In the genomic region with DNA sequence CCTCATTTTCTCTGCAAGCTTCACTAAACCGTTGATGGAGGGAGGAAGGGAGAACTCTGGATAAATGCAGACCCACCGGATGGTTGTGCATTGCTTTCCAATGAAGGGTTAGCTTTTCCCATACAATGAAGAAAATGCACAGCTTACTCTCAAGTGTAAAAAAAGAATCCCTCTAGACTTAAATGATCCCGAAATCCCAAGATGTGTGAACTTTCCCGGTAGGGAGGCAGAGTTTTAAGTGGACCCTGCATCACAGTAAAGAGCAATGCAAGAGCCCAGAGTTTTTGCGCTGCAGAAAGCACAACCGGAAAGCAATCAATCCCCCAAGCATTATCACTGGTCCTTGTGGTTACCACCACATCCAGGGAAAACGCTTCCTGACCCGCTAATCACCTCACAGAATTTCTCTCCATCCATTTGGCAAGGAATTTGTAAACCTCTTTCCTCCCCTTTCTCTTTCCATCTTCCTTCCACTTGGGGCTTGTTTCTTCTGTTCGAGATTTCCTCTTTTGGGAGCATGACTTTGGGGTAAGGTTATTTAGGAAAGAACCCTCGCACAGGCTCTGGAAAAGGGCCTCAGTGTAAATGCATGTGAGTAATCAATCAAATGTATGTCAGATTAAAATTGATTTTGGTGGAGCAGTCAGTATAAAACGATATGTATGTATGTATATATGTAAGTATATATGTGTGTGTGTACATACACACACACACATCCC, we compare ENCODE assay signal across 9 cellular contexts. TPM values are rescaled to one million over a fixed set of nuclear protein-coding genes. Genes with fewer than 3 reads are reported as not detected.
DNase-seq lines count a peak whose midpoint lies in the region; ATAC-seq, FAIRE-seq and TF ChIP-seq lines count a peak whose summit lies in the region.
"Had no signal": no experiment of that assay in that cellular context is flagged by ENCODE, and none has a peak within 500 bp of the region (broad histone marks: within the 10 kb centered on the region; RNA-seq: fewer than 3 reads in every experiment).

No MANE protein-coding gene starts in this region.

- no peaks in the 10 kb centered on the region for H3K27me3 Mint-ChIP-seq in CD8-positive, alpha-beta T cell (ENCODE audit: low read depth)

- peaks cover 51% of the 10 kb centered on the region for H3K4me1 Mint-ChIP-seq in CD8-positive, alpha-beta T cell (ENCODE audit: low read depth)

- H3K9me3 Mint-ChIP-seq in CD8-positive, alpha-beta T cell, result no peaks in the 10 kb centered on the region

- CTCF ChIA-PET in CD8-positive, alpha-beta T cell (lab: Charles Lee), result interaction anchor here (1.0 kb wide), 2 partner anchors 12 to 491 kb away, joined by 3 to 4 read pairs; no protein-coding TSS in a partner anchor
- CTCF ChIA-PET in Panc1 (lab: Charles Lee), result no interaction called here

- FAIRE-seq in pancreas (lab: Jason Lieb, UNC), result no peak

- in situ Hi-C loops in Panc1 (cut with HindIII; ENCODE audit: low pct_unique_long_range_greater_than_20kb, low sequenced_read_pairs), result no loop called here
- in situ Hi-C loops in ACHN (cut with HindIII; ENCODE audit: low pct_ligation_motif_present, low pct_unique_long_range_greater_than_20kb, low sequenced_read_pairs), result no loop called here

- no peaks in the 10 kb centered on the region for H3K36me3 ChIP-seq in CD8-positive, alpha-beta T cell (ENCODE audit: insufficient read depth, low read length)
- H3K36me3 ChIP-seq in Panc1 (ENCODE audit: control insufficient read depth, insufficient read depth, low read length), result no peaks in the 10 kb centered on the region; the same call in 1 of the 2 replicates
- no peaks in the 10 kb centered on the region for H3K36me3 ChIP-seq in esophagus squamous epithelium
- H3K36me3 ChIP-seq in pancreas, result no peaks in the 10 kb centered on the region

- peaks cover 55% of the 10 kb centered on the region for H3K4me1 ChIP-seq in CD8-positive, alpha-beta T cell (ENCODE audit: insufficient read depth, low read length)
- no peaks in the 10 kb centered on the region; the same call in 1 of the 2 replicates for H3K4me1 ChIP-seq in Panc1 (ENCODE audit: control insufficient read depth, insufficient read depth, low read length)
- H3K4me1 ChIP-seq in esophagus squamous epithelium, result peaks cover 9 to 35% (median 18%) of the 10 kb centered on the region in 3 donors
- peaks cover 0 to 5% (median 4%) of the 10 kb centered on the region in 3 donors for H3K4me1 ChIP-seq in pancreas

- no TSS peak for BruUV-seq in Panc1 (replicated peaks; lab: Mats Ljungman, UMichigan)

- TF ChIP-seq POLR2A in esophagus squamous epithelium (IDR thresholded peaks at IDR 0.05), result no peak

- no peaks in the 10 kb centered on the region for H3K36me3 Mint-ChIP-seq in CD8-positive, alpha-beta T cell

- H3K27ac Mint-ChIP-seq in CD8-positive, alpha-beta T cell, result peak overlapping the region; percentile 45

- peak overlapping the region; percentile 77 for H3K4me3 Mint-ChIP-seq in CD8-positive, alpha-beta T cell

- no peaks in the 10 kb centered on the region for H3K9me3 ChIP-seq in CD8-positive, alpha-beta T cell (ENCODE audit: low read length)
- H3K9me3 ChIP-seq in Panc1 (ENCODE audit: control insufficient read depth, insufficient read depth, low read depth, low read length), result no peaks in the 10 kb centered on the region
- no peaks in the 10 kb centered on the region for H3K9me3 ChIP-seq in esophagus squamous epithelium
- no peaks in the 10 kb centered on the region for H3K9me3 ChIP-seq in pancreas

- no peaks in the 10 kb centered on the region for H3K27me3 ChIP-seq in CD8-positive, alpha-beta T cell (ENCODE audit: insufficient read depth, low read length)
- H3K27me3 ChIP-seq in Panc1 (ENCODE audit: control insufficient read depth, insufficient read depth, low read length), result peaks cover 53% of the 10 kb centered on the region
- peaks cover 0 to 35% (median 0%) of the 10 kb centered on the region in 4 donors for H3K27me3 ChIP-seq in esophagus squamous epithelium
- H3K27me3 ChIP-seq in pancreas, result no peaks in the 10 kb centered on the region

- H3K27ac ChIP-seq in CD8-positive, alpha-beta T cell (ENCODE audit: low read depth, low read length), result peak overlapping the region; percentile 53
- H3K27ac ChIP-seq in Panc1 (ENCODE audit: low read length) (no peak overlapping the region), esophagus squamous epithelium (peak overlapping the region in 3 of 4 donors; percentile 78 to 84 (median 78)), pancreas (no peak overlapping the region)

- POLR2A ChIA-PET in CD8-positive, alpha-beta T cell (lab: Charles Lee), result interaction anchor here (0.7 to 1.9 kb wide), 4 partner anchors 9 to 249 kb away, joined by 3 to 10 read pairs (median 4); partner anchors contain the start of gene MARS2
- POLR2A ChIA-PET in Panc1 (lab: Charles Lee), result no interaction called here

- ATAC-seq in CD8-positive, alpha-beta T cell, result no peak
- no peak for ATAC-seq in Panc1
- ATAC-seq in pancreas, result no peak
- ATAC-seq in HG03432 (IDR thresholded peaks at IDR 0.05; ENCODE audit: unreplicated experiment), result no peak
- ATAC-seq in GM21737 (IDR thresholded peaks at IDR 0.05; ENCODE audit: unreplicated experiment), result no peak

- H3K4me3 ChIP-seq in CD8-positive, alpha-beta T cell (ENCODE audit: low read depth, low read length), result peak overlapping the region; percentile 67
- peak overlapping the region; percentile 33 to 48; a peak in 2 of 4 replicates for H3K4me3 ChIP-seq in Panc1 (ENCODE audit: low read depth in 2 of 2, low read length in 2 of 2)
- peak overlapping the region; percentile 56 to 81 (median 78) for H3K4me3 ChIP-seq in esophagus squamous epithelium
- H3K4me3 ChIP-seq in pancreas, result peak overlapping the region; percentile 49 to 75 (median 70)

- DNase-seq in CD8-positive, alpha-beta T cell, result no peak
- no peak for DNase-seq in Panc1 (ENCODE audit: low read depth, low spot score)
- DNase-seq in esophagus squamous epithelium (lab: John Stamatoyannopoulos, UW), result no peak
- DNase-seq in pancreas, result no peak
- DNase-seq in NCI-H446 (lab: John Stamatoyannopoulos, UW), result no peak
- no peak for DNase-seq in ACHN

- TF ChIP-seq CTCF in CD8-positive, alpha-beta T cell (IDR thresholded peaks at IDR 0.05), result no peak
- TF ChIP-seq CTCF in Panc1 (IDR thresholded peaks at IDR 0.05) (no peak), esophagus squamous epithelium (IDR thresholded peaks at IDR 0.05) (no peak), pancreas (IDR thresholded peaks at IDR 0.05) (no peak)

- 33 to 44% methylated on average over 10 to 11 of the region's 11 CpGs for WGBS in esophagus squamous epithelium, 2 donors
- WGBS in pancreas, 2 donors, result 22 to 31% methylated on average over 11 of the region's 11 CpGs

- intact Hi-C loops in CD8-positive, alpha-beta T cell (cut with DNase I, micrococcal nuclease), result loop anchor here (1.0 to 5.0 kb wide), 5 partner anchors 8 to 1167 kb away; partner anchors contain the start of gene CCDC150 (in 1 of the 2)
- intact Hi-C loops in Panc1 (cut with micrococcal nuclease; ENCODE audit: unreplicated experiment) (no loop called here), esophagus squamous epithelium (cut with DNase I) (no loop called here), pancreas (cut with DNase I) (no loop called here)

RNA-seq across cellular contexts. Expression of gene PLCL1, which starts 1.4 kb away (rescaled TPM):
- total RNA-seq in CD8-positive, alpha-beta T cell, result 1 to 10 TPM; 8.2 to 8.3 TPM
- total RNA-seq in Panc1 (2021; ENCODE audit: unreplicated experiment), result not detected
- not detected for polyA plus RNA-seq in Panc1 (2012; ENCODE audit: insufficient read length)
- 1 to 10 TPM in 2 of 4 donors, under 1 TPM in 2; 0.34 to 4.2 (median 1.2) TPM for total RNA-seq in esophagus squamous epithelium
- total RNA-seq in pancreas, result 1 to 10 TPM in 1 of 6 donors, under 1 TPM in 5; 0.41 to 1.5 (median 0.76) TPM
- polyA plus RNA-seq in pancreas, result under 1 TPM; 0.38 to 0.85 TPM

RNA-seq across cellular contexts. Expression of gene BOLL, which starts 20.6 kb away (rescaled TPM):
- not detected for total RNA-seq in CD8-positive, alpha-beta T cell
- total RNA-seq in Panc1 (2021; ENCODE audit: unreplicated experiment), result not detected
- polyA plus RNA-seq in Panc1 (2012; ENCODE audit: insufficient read length), result not detected
- not detected for total RNA-seq in esophagus squamous epithelium
- total RNA-seq in pancreas, result not detected
- polyA plus RNA-seq in pancreas, result not detected
- total RNA-seq: glomerular endothelial cell had no signal

Comparison
In these comparisons a context has a peak if more than half of its experiments do, and no peak if none do; other contexts are left out.
1. H3K27ac ChIP-seq: peak in CD8-positive, alpha-beta T cell (single experiment) and esophagus squamous epithelium (3 of 4); none in Panc1 (single experiment) and pancreas (0 of 4).
2. intact Hi-C loops: an anchor here in CD8-positive, alpha-beta T cell (1.0 to 5.0 kb wide); none called in Panc1, esophagus squamous epithelium and pancreas.
3. Peak in every context shown above with its lines, with median percentiles within 50 percentile points of each other: H3K4me3 ChIP-seq.